8 cellular contexts compared by ENCODE assay signal in the genomic region with DNA sequence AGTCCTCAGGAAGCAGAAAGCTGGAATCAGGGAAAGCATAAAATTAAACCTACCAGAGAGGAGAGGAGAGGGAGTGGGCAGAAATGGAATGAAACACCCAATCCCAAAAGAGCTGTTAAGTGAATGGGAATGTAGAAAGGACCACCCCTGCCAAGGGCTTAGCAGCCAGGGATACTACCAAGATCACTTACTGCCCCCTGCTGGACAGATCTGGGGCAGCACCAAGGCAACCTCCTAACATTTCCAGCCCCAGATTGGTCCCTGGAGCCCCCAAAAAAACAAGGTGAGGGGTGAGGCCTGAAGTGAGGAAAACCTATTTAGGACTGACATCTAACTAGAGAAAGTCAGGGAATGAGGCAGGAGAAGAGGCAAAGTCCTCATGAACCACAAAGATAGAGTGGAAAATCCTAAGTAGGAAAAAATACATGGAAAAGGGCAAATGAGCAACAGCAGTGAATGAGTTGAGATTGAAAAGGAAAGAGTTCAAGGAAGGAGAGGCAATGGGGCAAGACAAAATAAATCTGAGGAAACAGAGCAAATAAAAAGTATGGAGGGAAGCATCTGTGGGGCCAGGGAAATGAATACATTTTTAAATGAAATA. TPM values are rescaled to one million over a fixed set of nuclear protein-coding genes. Genes with fewer than 3 reads are reported as not detected.
DNase-seq lines count a peak whose midpoint lies in the region; ATAC-seq and TF ChIP-seq lines count a peak whose summit lies in the region.

No MANE protein-coding gene starts in this region.

- no peaks in the 10 kb centered on the region for H3K27me3 Mint-ChIP-seq in neural crest cell (ENCODE audit: low read depth)

- no peaks in the 10 kb centered on the region for H3K36me3 Mint-ChIP-seq in neural crest cell (ENCODE audit: low read depth)

- peak; percentile 71 to 93 (median 77) for TF ChIP-seq CTCF in Peyer's patch (IDR thresholded peaks at IDR 0.05)
- TF ChIP-seq CTCF in fibroblast of mammary gland (conservative IDR thresholded peaks at IDR 0.05; ENCODE audit: control insufficient read depth, insufficient read depth, low read depth, low read length), result peak; percentile 94
- peak; percentile 93 for TF ChIP-seq CTCF in neural crest cell (conservative IDR thresholded peaks at IDR 0.05)

- no peak overlapping the region for H3K27ac Mint-ChIP-seq in neural crest cell (ENCODE audit: unreplicated experiment)

- TF ChIP-seq POLR2A in Peyer's patch (IDR thresholded peaks at IDR 0.05), result no peak

- H3K9me3 Mint-ChIP-seq in neural crest cell, result no peaks in the 10 kb centered on the region

- peak; percentile 45 for DNase-seq in COLO668 (lab: John Stamatoyannopoulos, UW; ENCODE audit: unreplicated experiment)
- DNase-seq in Peyer's patch, result peak; percentile 75 to 92 (median 79)
- DNase-seq in activated T-cell treated with anti-CD3 and anti-CD28 coated beads, Interleukin-2, amount 50 U/mL, for 48 hours, result peak; percentile 88 to 90
- peak; percentile 74 for DNase-seq in fibroblast of mammary gland (ENCODE audit: low read depth)
- DNase-seq in neural crest cell (ENCODE audit: low read depth, low spot score), result peak; percentile 89
- DNase-seq in stromal cell of bone marrow (ENCODE audit: low read depth), result peak; percentile 40

- ATAC-seq in HG03354 (IDR thresholded peaks at IDR 0.05; ENCODE audit: poor library complexity, severe bottlenecking, unreplicated experiment) (peak; percentile 62), GM18511 (IDR thresholded peaks at IDR 0.05; ENCODE audit: unreplicated experiment) (no peak)

- H3K4me1 ChIP-seq in Peyer's patch, result no peaks in the 10 kb centered on the region

- H3K4me1 Mint-ChIP-seq in neural crest cell, result no peaks in the 10 kb centered on the region

- H3K27ac ChIP-seq in Peyer's patch, result no peak overlapping the region

- no peaks in the 10 kb centered on the region for H3K9me3 ChIP-seq in Peyer's patch

- H3K4me3 ChIP-seq in Peyer's patch, result no peak overlapping the region
- H3K4me3 ChIP-seq in fibroblast of mammary gland (ENCODE audit: control insufficient read depth, low read depth, low read length), result no peak overlapping the region

- peaks cover 0 to 76% (median 0%) of the 10 kb centered on the region in 3 donors for H3K36me3 ChIP-seq in Peyer's patch

- H3K27me3 ChIP-seq in Peyer's patch, result no peaks in the 10 kb centered on the region

- no peak overlapping the region for H3K4me3 Mint-ChIP-seq in neural crest cell

RNA-seq across cellular contexts. Expression of a gene that starts 11.2 kb away (rescaled TPM):
- total RNA-seq in Peyer's patch (10 to 100 TPM in 2 of 4 donors, 1 to 10 TPM in 2; 7.5 to 26.9 (median 12.6) TPM), neural crest cell (15.1 and 18.6 TPM in 2 replicates)

RNA-seq across cellular contexts. Expression of a gene that starts 20.8 kb away (rescaled TPM):
- total RNA-seq in Peyer's patch (100 to 1,000 TPM in 1 of 4 donors, 10 to 100 TPM in 3; 49.3 to 217 (median 63.5) TPM), neural crest cell (194 and 202 TPM in 2 replicates)

RNA-seq across cellular contexts. Expression of a gene that starts 35.1 kb away (rescaled TPM):
- total RNA-seq in Peyer's patch, result 1 to 10 TPM in 2 of 4 donors, under 1 TPM in 1, not detected in 1; 0.67 to 1.8 (median 1.7) TPM
- total RNA-seq in neural crest cell, result 1.3 and 1.8 TPM in 2 replicates

RNA-seq across cellular contexts. Expression of a gene that starts 41.6 kb away (rescaled TPM):
- total RNA-seq in Peyer's patch, result not detected
- total RNA-seq in neural crest cell, result 1.2 and 2.1 TPM in 2 replicates
